In genomic region chr10:11002916-11003315, GRCh38 we compare ENCODE assay signal across 3 cellular contexts.
"Had no signal": no experiment of that assay in that cellular context is flagged by ENCODE, and none has a peak within 500 bp of the region (broad histone marks: within the 10 kb centered on the region; RNA-seq: fewer than 3 reads in every experiment).

No MANE protein-coding gene starts in this region.

- H3K4me3 ChIP-seq: GM12878 had no signal

- ATAC-seq: GM12878 had no signal

- DNase-seq: GDM1, GF-D8 had no signal
